Comparison of ENCODE assay signal across 8 cellular contexts in genomic region chr1:155128469-155128754, GRCh38. TPM values are rescaled to one million over a fixed set of nuclear protein-coding genes. Genes with fewer than 3 reads are reported as not detected.
A peak's percentile ranks its signal among the peaks of the same experiment; 100 is the strongest.
DNase-seq lines count a peak whose midpoint lies in the region; ATAC-seq and TF ChIP-seq lines count a peak whose summit lies in the region.

No MANE protein-coding gene starts in this region.

- DNase-seq in T-helper 2 cell treated with Interferon-gamma antibody and Interleukin-4, amounts not matched to agents 5 μg/mL and 100 μg/mL, for 36 hours (ENCODE audit: low spot score), result no peak
- DNase-seq in T-helper 2 cell (no peak), astrocyte of the spinal cord (ENCODE audit: low read depth, low spot score) (no peak), lower leg skin (ENCODE audit: low spot score in 2 of 2) (no peak), suprapubic skin (ENCODE audit: low spot score in 2 of 2) (no peak), brain microvascular endothelial cell (no peak), ACHN (no peak)

- no peak for TF ChIP-seq CTCF in astrocyte of the spinal cord (IDR thresholded peaks at IDR 0.05; ENCODE audit: low read depth, low read length)
- TF ChIP-seq CTCF in lower leg skin (IDR thresholded peaks at IDR 0.05), result no peak
- TF ChIP-seq CTCF in suprapubic skin (IDR thresholded peaks at IDR 0.05), result no peak
- TF ChIP-seq CTCF in brain microvascular endothelial cell (IDR thresholded peaks at IDR 0.05; ENCODE audit: low read depth, low read length, missing control alignments), result no peak

- ATAC-seq in GM18858 (IDR thresholded peaks at IDR 0.05; ENCODE audit: unreplicated experiment), result no peak

- H3K27ac Mint-ChIP-seq in T-helper 2 cell treated with Interferon-gamma antibody and Interleukin-4, amounts not matched to agents 5 μg/mL and 100 μg/mL, for 36 hours, result no peak overlapping the region

- no peaks in the 10 kb centered on the region for H3K9me3 Mint-ChIP-seq in T-helper 2 cell treated with Interferon-gamma antibody and Interleukin-4, amounts not matched to agents 5 μg/mL and 100 μg/mL, for 36 hours

- no peak for TF ChIP-seq POLR2A in lower leg skin (IDR thresholded peaks at IDR 0.05)
- TF ChIP-seq POLR2A in suprapubic skin (IDR thresholded peaks at IDR 0.05), result no peak

- no peak for TF ChIP-seq EP300 in suprapubic skin (IDR thresholded peaks at IDR 0.05)

- H3K4me3 ChIP-seq in astrocyte of the spinal cord (ENCODE audit: low read depth, low read length) (peak overlapping the region; percentile 45), lower leg skin (ENCODE audit: low read depth, poor library complexity, severe bottlenecking) (peak overlapping the region; percentile 84), suprapubic skin (peak overlapping the region; percentile 83), brain microvascular endothelial cell (ENCODE audit: low read depth, low read length) (no peak overlapping the region)

- WGBS in lower leg skin, 2 donors, result 22 to 29% methylated on average over 1 of the region's 1 CpG
- 18% methylated on average over 1 of the region's 1 CpG for WGBS in suprapubic skin

- H3K9me3 ChIP-seq in suprapubic skin, result no peaks in the 10 kb centered on the region

- H3K4me3 Mint-ChIP-seq in T-helper 2 cell treated with Interferon-gamma antibody and Interleukin-4, amounts not matched to agents 5 μg/mL and 100 μg/mL, for 36 hours, result peak overlapping the region; percentile 74

- peaks cover 17% of the 10 kb centered on the region for H3K4me1 Mint-ChIP-seq in T-helper 2 cell treated with Interferon-gamma antibody and Interleukin-4, amounts not matched to agents 5 μg/mL and 100 μg/mL, for 36 hours (ENCODE audit: low read depth)

- peaks cover 56% of the 10 kb centered on the region for H3K27me3 Mint-ChIP-seq in T-helper 2 cell treated with Interferon-gamma antibody and Interleukin-4, amounts not matched to agents 5 μg/mL and 100 μg/mL, for 36 hours (ENCODE audit: low read depth)

- H3K27ac ChIP-seq in suprapubic skin, result peak overlapping the region; percentile 100
- H3K27ac ChIP-seq in brain microvascular endothelial cell, result no peak overlapping the region

- intact Hi-C loops in lower leg skin (cut with DNase I; ENCODE audit: low total_unique reads), result no loop called here

- H3K36me3 Mint-ChIP-seq in T-helper 2 cell treated with Interferon-gamma antibody and Interleukin-4, amounts not matched to agents 5 μg/mL and 100 μg/mL, for 36 hours (ENCODE audit: low read depth), result peaks cover 1% of the 10 kb centered on the region

- in situ Hi-C loops in astrocyte of the spinal cord (cut with HindIII; ENCODE audit: low sequenced_read_pairs), result no loop called here
- in situ Hi-C loops in brain microvascular endothelial cell (cut with HindIII; ENCODE audit: low pct_ligation_motif_present, low sequenced_read_pairs), result no loop called here
- in situ Hi-C loops in ACHN (cut with HindIII; ENCODE audit: low pct_ligation_motif_present, low pct_unique_long_range_greater_than_20kb, low sequenced_read_pairs), result no loop called here

- H3K36me3 ChIP-seq in suprapubic skin, result peaks cover 20% of the 10 kb centered on the region
- H3K36me3 ChIP-seq in brain microvascular endothelial cell (replicated peaks), result no peaks in the 10 kb centered on the region

- H3K4me1 ChIP-seq in suprapubic skin, result peaks cover 90% of the 10 kb centered on the region

- H3K27me3 ChIP-seq in suprapubic skin, result no peaks in the 10 kb centered on the region
- peaks cover 28% of the 10 kb centered on the region for H3K27me3 ChIP-seq in brain microvascular endothelial cell (replicated peaks)

RNA-seq across cellular contexts. Expression of gene EFNA1, which starts 0.7 kb away (rescaled TPM):
- total RNA-seq in lower leg skin (100 to 1,000 TPM; 125 to 235 (median 185) TPM), suprapubic skin (100 to 1,000 TPM in 3 of 4 donors, 10 to 100 TPM in 1; 88.9 to 198 (median 120) TPM)

RNA-seq across cellular contexts. Expression of gene SLC50A1, which starts 7.2 kb away (rescaled TPM):
- total RNA-seq in lower leg skin (10 to 100 TPM; 33.3 to 59.4 (median 43.7) TPM), suprapubic skin (10 to 100 TPM; 27.9 to 56.1 (median 32.6) TPM)

RNA-seq across cellular contexts. Expression of gene DPM3, which starts 11.9 kb away (rescaled TPM):
- total RNA-seq in lower leg skin, result 10 to 100 TPM; 19.2 to 74.7 (median 36.9) TPM
- total RNA-seq in suprapubic skin, result 10 to 100 TPM; 23.7 to 43.7 (median 30.2) TPM

RNA-seq across cellular contexts. Expression of gene KRTCAP2, which starts 44.7 kb away (rescaled TPM):
- total RNA-seq in lower leg skin (100 to 1,000 TPM in 2 of 4 donors, 10 to 100 TPM in 2; 48.6 to 109 (median 97.6) TPM), suprapubic skin (100 to 1,000 TPM in 2 of 4 donors, 10 to 100 TPM in 2; 77.1 to 180 (median 113) TPM)

RNA-seq across cellular contexts. Expression of gene TRIM46, which starts 45.2 kb away (rescaled TPM):
- total RNA-seq in lower leg skin, result 1 to 10 TPM in 1 of 4 donors, under 1 TPM in 2, not detected in 1; 0.17 to 1.2 (median 0.62) TPM
- total RNA-seq in suprapubic skin, result under 1 TPM in 2 of 4 donors, not detected in 2; 0.34 to 0.80 TPM
